In the genomic region with DNA sequence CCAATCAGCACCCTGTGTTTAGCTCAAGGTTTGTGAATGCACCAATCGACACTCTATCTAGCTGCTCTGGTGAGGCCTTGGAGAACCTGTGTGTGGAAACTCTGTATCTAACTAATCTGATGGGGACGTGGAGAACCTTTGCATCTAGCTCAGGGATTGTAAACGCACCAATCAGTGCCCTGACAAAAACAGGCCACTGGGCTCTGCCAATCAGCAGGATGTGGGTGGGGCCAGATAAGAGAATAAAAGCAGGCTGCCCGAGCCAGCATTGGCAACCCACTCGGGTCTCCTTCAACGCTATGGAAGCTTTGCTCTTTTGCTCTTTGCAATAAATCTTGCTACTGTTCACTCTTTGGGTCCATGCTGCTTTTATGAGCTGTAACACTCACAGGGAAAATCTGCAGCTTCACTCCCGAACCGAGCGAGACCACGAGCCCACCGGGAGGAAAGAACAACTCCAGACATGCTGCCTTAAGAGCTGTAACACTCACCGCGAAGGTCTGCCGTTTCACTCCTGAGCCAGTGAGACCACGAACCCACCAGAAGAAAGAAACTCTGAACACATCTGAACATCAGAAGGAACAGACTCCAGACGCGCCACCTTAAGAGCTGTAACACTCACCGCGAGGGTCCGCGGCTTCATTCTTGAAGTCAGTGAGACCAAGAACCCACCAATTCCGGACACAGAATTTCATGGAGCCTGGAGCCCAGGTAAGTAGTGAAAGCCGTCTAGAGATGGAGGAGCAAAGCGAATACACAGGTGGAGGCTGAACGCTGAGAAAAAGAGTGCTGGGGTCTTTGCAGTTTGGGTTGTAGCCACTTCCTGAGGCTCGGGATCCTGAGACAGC, we compare ENCODE assay signal across 7 cellular contexts.
DNase-seq lines count a peak whose midpoint lies in the region; ATAC-seq and TF ChIP-seq lines count a peak whose summit lies in the region.
"Not testable (repeated sequence)": the region's sequence is repeated elsewhere in the genome, so short reads cannot be mapped to it uniquely, and the experiment has no call there.

No MANE protein-coding gene starts in this region.

- TF ChIP-seq CTCF in activated CD8-positive, alpha-beta T cell treated with anti-CD3 and anti-CD28 coated beads for 36 hours (IDR thresholded peaks at IDR 0.05): not testable (repeated sequence)

- peaks cover 7 to 27% (median 13%) of the 10 kb centered on the region in 3 donors for H3K4me1 Mint-ChIP-seq in CD8-positive, alpha-beta memory T cell
- not testable (repeated sequence) for H3K4me1 Mint-ChIP-seq in T-helper 17 cell; activated T-helper 17 cell treated with anti-CD3 and anti-CD28 coated beads, Interleukin-2, amount 50 U/mL, for 72 hours
- peaks cover 12% of the 10 kb centered on the region for H3K4me1 Mint-ChIP-seq in activated CD8-positive, alpha-beta T cell treated with anti-CD3 and anti-CD28 coated beads for 36 hours (ENCODE audit: low read depth)
- peaks cover 19% of the 10 kb centered on the region for H3K4me1 Mint-ChIP-seq in activated naive CD8-positive, alpha-beta T cell treated with anti-CD3 and anti-CD28 coated beads, Interleukin-2, amount 10 ng/mL, durations not matched to agents 7 days and 5 days
- H3K4me1 Mint-ChIP-seq in naive thymus-derived CD4-positive, alpha-beta T cell: peaks cover 0 to 17% (median 14%) of the 10 kb centered on the region in 7 donors
- peaks cover 12% of the 10 kb centered on the region for H3K4me1 Mint-ChIP-seq in stimulated activated effector memory CD8-positive, alpha-beta T cell treated with anti-CD3 and anti-CD28 coated beads, Interleukin-12 subunit alpha, Interleukin-12 subunit beta, amount 100 ng/mL, for 72 hours

- peak overlapping the region; percentile 46 to 87 (median 76) for H3K27ac Mint-ChIP-seq in CD8-positive, alpha-beta memory T cell
- peak overlapping the region; percentile 83 for H3K27ac Mint-ChIP-seq in T-helper 17 cell
- peak overlapping the region; percentile 77 for H3K27ac Mint-ChIP-seq in activated CD8-positive, alpha-beta T cell treated with anti-CD3 and anti-CD28 coated beads for 36 hours
- H3K27ac Mint-ChIP-seq in activated T-helper 17 cell treated with anti-CD3 and anti-CD28 coated beads, Interleukin-2, amount 50 U/mL, for 72 hours: not testable (repeated sequence)
- H3K27ac Mint-ChIP-seq in activated naive CD8-positive, alpha-beta T cell treated with anti-CD3 and anti-CD28 coated beads, Interleukin-2, amount 10 ng/mL, durations not matched to agents 7 days and 5 days: peak overlapping the region; percentile 88
- peak overlapping the region in 6 of 9 donors; percentile 65 to 94 (median 74) for H3K27ac Mint-ChIP-seq in naive thymus-derived CD4-positive, alpha-beta T cell
- peak overlapping the region; percentile 56 for H3K27ac Mint-ChIP-seq in stimulated activated effector memory CD8-positive, alpha-beta T cell treated with anti-CD3 and anti-CD28 coated beads, Interleukin-12 subunit alpha, Interleukin-12 subunit beta, amount 100 ng/mL, for 72 hours

- not testable (repeated sequence) for H3K36me3 Mint-ChIP-seq in CD8-positive, alpha-beta memory T cell; T-helper 17 cell (ENCODE audit: low read depth); activated CD8-positive, alpha-beta T cell treated with anti-CD3 and anti-CD28 coated beads for 36 hours (ENCODE audit: low read depth); activated T-helper 17 cell treated with anti-CD3 and anti-CD28 coated beads, Interleukin-2, amount 50 U/mL, for 72 hours (ENCODE audit: low read depth); activated naive CD8-positive, alpha-beta T cell treated with anti-CD3 and anti-CD28 coated beads, Interleukin-2, amount 10 ng/mL, durations not matched to agents 7 days and 5 days; naive thymus-derived CD4-positive, alpha-beta T cell; stimulated activated effector memory CD8-positive, alpha-beta T cell treated with anti-CD3 and anti-CD28 coated beads, Interleukin-12 subunit alpha, Interleukin-12 subunit beta, amount 100 ng/mL, for 72 hours

- not testable (repeated sequence) for H3K9me3 ChIP-seq in CD8-positive, alpha-beta memory T cell (ENCODE audit: low read length); T-helper 17 cell (ENCODE audit: control insufficient read depth, low read length, poor library complexity, severe bottlenecking); naive thymus-derived CD4-positive, alpha-beta T cell (ENCODE audit: control insufficient read depth in 2 of 3, low read length in 3 of 3)

- H3K36me3 ChIP-seq in CD8-positive, alpha-beta memory T cell (ENCODE audit: insufficient read depth, low read length); naive thymus-derived CD4-positive, alpha-beta T cell (ENCODE audit: control insufficient read depth in 2 of 3, insufficient read depth in 3 of 3, low read length in 3 of 3): not testable (repeated sequence)

- H3K9me3 Mint-ChIP-seq in CD8-positive, alpha-beta memory T cell; activated CD8-positive, alpha-beta T cell treated with anti-CD3 and anti-CD28 coated beads for 36 hours; activated T-helper 17 cell treated with anti-CD3 and anti-CD28 coated beads, Interleukin-2, amount 50 U/mL, for 72 hours; activated naive CD8-positive, alpha-beta T cell treated with anti-CD3 and anti-CD28 coated beads, Interleukin-2, amount 10 ng/mL, durations not matched to agents 7 days and 5 days; naive thymus-derived CD4-positive, alpha-beta T cell; stimulated activated effector memory CD8-positive, alpha-beta T cell treated with anti-CD3 and anti-CD28 coated beads, Interleukin-12 subunit alpha, Interleukin-12 subunit beta, amount 100 ng/mL, for 72 hours: not testable (repeated sequence)

- ATAC-seq in T-helper 17 cell; activated CD8-positive, alpha-beta T cell treated with anti-CD3 and anti-CD28 coated beads for 36 hours; activated T-helper 17 cell treated with anti-CD3 and anti-CD28 coated beads, Interleukin-2, amount 50 U/mL, for 72 hours (replicated peaks); naive thymus-derived CD4-positive, alpha-beta T cell; stimulated activated effector memory CD8-positive, alpha-beta T cell treated with anti-CD3 and anti-CD28 coated beads, Interleukin-12 subunit alpha, Interleukin-12 subunit beta, amount 100 ng/mL, for 72 hours: not testable (repeated sequence)
- ATAC-seq in activated naive CD8-positive, alpha-beta T cell treated with anti-CD3 and anti-CD28 coated beads, Interleukin-2, amount 10 ng/mL, durations not matched to agents 7 days and 5 days (ENCODE audit: low read depth): peak; percentile 26

- DNase-seq in CD8-positive, alpha-beta memory T cell: peak in 1 of 5 donors; percentile 24
- DNase-seq in T-helper 17 cell; stimulated activated effector memory CD8-positive, alpha-beta T cell treated with anti-CD3 and anti-CD28 coated beads, Interleukin-12 subunit alpha, Interleukin-12 subunit beta, amount 100 ng/mL, for 72 hours (ENCODE audit: low spot score in 2 of 2): not testable (repeated sequence)
- peak; percentile 43 for DNase-seq in activated CD8-positive, alpha-beta T cell treated with anti-CD3 and anti-CD28 coated beads for 36 hours
- DNase-seq in activated naive CD8-positive, alpha-beta T cell treated with anti-CD3 and anti-CD28 coated beads, Interleukin-2, amount 10 ng/mL, durations not matched to agents 7 days and 5 days: peak; percentile 48
- DNase-seq in naive thymus-derived CD4-positive, alpha-beta T cell: peak in 2 of 9 donors; percentile 11 to 15

- POLR2A ChIA-PET in CD8-positive, alpha-beta memory T cell (lab: Charles Lee): interaction anchor here (0.6 kb wide), 1 partner anchor 93 kb away, joined by 3 read pairs; no protein-coding TSS in a partner anchor
- POLR2A ChIA-PET in activated CD8-positive, alpha-beta T cell treated with anti-CD3 and anti-CD28 coated beads for 36 hours (lab: Charles Lee): interaction anchor here (1.4 kb wide), 1 partner anchor 93 kb away, joined by 4 read pairs; a partner anchor contains a TSS
- POLR2A ChIA-PET in activated naive CD8-positive, alpha-beta T cell treated with anti-CD3 and anti-CD28 coated beads, Interleukin-2, amount 10 ng/mL, durations not matched to agents 7 days and 5 days (lab: Charles Lee): interaction anchor here (0.6 to 2.3 kb wide), 6 partner anchors 88 to 207 kb away, joined by 3 to 11 read pairs (median 6); a partner anchor contains a TSS
- POLR2A ChIA-PET in naive thymus-derived CD4-positive, alpha-beta T cell (lab: Charles Lee): interaction anchor here (0.5 kb wide), 1 partner anchor 176 kb away, joined by 4 read pairs; no protein-coding TSS in a partner anchor

- CTCF ChIA-PET in CD8-positive, alpha-beta memory T cell (lab: Charles Lee): interaction anchor here (1.7 to 1.9 kb wide), 3 partner anchors 93 to 139 kb away, joined by 3 to 10 read pairs (median 6); a partner anchor contains a TSS
- CTCF ChIA-PET in activated CD8-positive, alpha-beta T cell treated with anti-CD3 and anti-CD28 coated beads for 36 hours (lab: Charles Lee): interaction anchor here (1.0 to 1.1 kb wide), 2 partner anchors 156 to 366 kb away, joined by 3 read pairs; no protein-coding TSS in a partner anchor
- CTCF ChIA-PET in naive thymus-derived CD4-positive, alpha-beta T cell (lab: Charles Lee): not testable (repeated sequence)

- H3K4me3 ChIP-seq in CD8-positive, alpha-beta memory T cell (ENCODE audit: low read length): not testable (repeated sequence)
- peak overlapping the region; percentile 44 for H3K4me3 ChIP-seq in naive thymus-derived CD4-positive, alpha-beta T cell (ENCODE audit: low read length)

- H3K27ac ChIP-seq in CD8-positive, alpha-beta memory T cell (ENCODE audit: low read depth, low read length); naive thymus-derived CD4-positive, alpha-beta T cell (ENCODE audit: low read depth, low read length): not testable (repeated sequence)

- H3K27me3 ChIP-seq in CD8-positive, alpha-beta memory T cell (ENCODE audit: insufficient read depth, low read length, poor library complexity, severe bottlenecking); naive thymus-derived CD4-positive, alpha-beta T cell (ENCODE audit: control insufficient read depth in 2 of 2, insufficient read depth in 2 of 2, low read length in 2 of 2): not testable (repeated sequence)

- intact Hi-C loops in activated CD8-positive, alpha-beta T cell treated with anti-CD3 and anti-CD28 coated beads for 36 hours (cut with micrococcal nuclease): loop anchor here (2.0 kb wide), 1 partner anchor 229 kb away; no protein-coding TSS in a partner anchor
- intact Hi-C loops in naive thymus-derived CD4-positive, alpha-beta T cell (cut with micrococcal nuclease): not testable (repeated sequence)

- peak overlapping the region; percentile 75 to 90 (median 86) for H3K4me3 Mint-ChIP-seq in CD8-positive, alpha-beta memory T cell
- peak overlapping the region; percentile 25 for H3K4me3 Mint-ChIP-seq in T-helper 17 cell
- H3K4me3 Mint-ChIP-seq in activated CD8-positive, alpha-beta T cell treated with anti-CD3 and anti-CD28 coated beads for 36 hours: peak overlapping the region; percentile 81
- peak overlapping the region; percentile 39 for H3K4me3 Mint-ChIP-seq in activated T-helper 17 cell treated with anti-CD3 and anti-CD28 coated beads, Interleukin-2, amount 50 U/mL, for 72 hours
- H3K4me3 Mint-ChIP-seq in activated naive CD8-positive, alpha-beta T cell treated with anti-CD3 and anti-CD28 coated beads, Interleukin-2, amount 10 ng/mL, durations not matched to agents 7 days and 5 days: peak overlapping the region; percentile 83
- H3K4me3 Mint-ChIP-seq in naive thymus-derived CD4-positive, alpha-beta T cell: peak overlapping the region; percentile 53 to 91 (median 82)
- peak overlapping the region; percentile 74 for H3K4me3 Mint-ChIP-seq in stimulated activated effector memory CD8-positive, alpha-beta T cell treated with anti-CD3 and anti-CD28 coated beads, Interleukin-12 subunit alpha, Interleukin-12 subunit beta, amount 100 ng/mL, for 72 hours

- H3K4me1 ChIP-seq in CD8-positive, alpha-beta memory T cell (ENCODE audit: insufficient read depth, low read length); naive thymus-derived CD4-positive, alpha-beta T cell (ENCODE audit: control insufficient read depth in 2 of 2, insufficient read depth in 2 of 2, low read length in 2 of 2): not testable (repeated sequence)

- not testable (repeated sequence) for H3K27me3 Mint-ChIP-seq in CD8-positive, alpha-beta memory T cell; T-helper 17 cell; activated CD8-positive, alpha-beta T cell treated with anti-CD3 and anti-CD28 coated beads for 36 hours; activated T-helper 17 cell treated with anti-CD3 and anti-CD28 coated beads, Interleukin-2, amount 50 U/mL, for 72 hours; activated naive CD8-positive, alpha-beta T cell treated with anti-CD3 and anti-CD28 coated beads, Interleukin-2, amount 10 ng/mL, durations not matched to agents 7 days and 5 days
- H3K27me3 Mint-ChIP-seq in naive thymus-derived CD4-positive, alpha-beta T cell: peaks cover 0 to 10% (median 0%) of the 10 kb centered on the region in 5 donors

Comparison
In these comparisons a context has a peak if more than half of its experiments do, and no peak if none do; other contexts are left out.
1. H3K4me3 Mint-ChIP-seq: peak in every context shown above with its lines; median percentile 86 in CD8-positive, alpha-beta memory T cell; 83 in activated naive CD8-positive, alpha-beta T cell treated with anti-CD3 and anti-CD28 coated beads, Interleukin-2, amount 10 ng/mL, durations not matched to agents 7 days and 5 days; 82 in naive thymus-derived CD4-positive, alpha-beta T cell; 81 in activated CD8-positive, alpha-beta T cell treated with anti-CD3 and anti-CD28 coated beads for 36 hours; 74 in stimulated activated effector memory CD8-positive, alpha-beta T cell treated with anti-CD3 and anti-CD28 coated beads, Interleukin-12 subunit alpha, Interleukin-12 subunit beta, amount 100 ng/mL, for 72 hours; 39 in activated T-helper 17 cell treated with anti-CD3 and anti-CD28 coated beads, Interleukin-2, amount 50 U/mL, for 72 hours; 25 in T-helper 17 cell.